5 cellular contexts compared by ENCODE assay signal in the genomic region with DNA sequence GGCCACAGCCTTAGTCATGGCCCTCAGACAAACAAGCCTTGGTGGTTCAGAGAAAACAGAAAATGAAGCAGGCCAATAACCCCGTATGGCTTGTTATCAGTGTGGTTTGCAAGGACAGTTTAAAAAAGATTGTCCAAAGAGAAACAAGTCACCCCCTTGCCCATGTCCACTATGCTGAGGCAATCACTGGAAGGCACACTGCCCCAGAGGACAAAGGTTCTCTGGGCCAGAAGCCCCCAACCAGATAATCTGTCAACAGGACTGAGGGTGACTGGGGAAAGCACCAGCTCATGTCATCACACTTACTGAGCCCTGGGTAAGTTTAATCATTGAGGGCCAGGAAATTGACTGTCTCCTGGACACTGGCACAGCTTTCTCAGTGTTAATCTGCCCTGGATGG. TPM values are rescaled to one million over a fixed set of nuclear protein-coding genes. Genes with fewer than 3 reads are reported as not detected.
DNase-seq lines count a peak whose midpoint lies in the region; ATAC-seq and TF ChIP-seq lines count a peak whose summit lies in the region.
"Not testable (repeated sequence)": the region's sequence is repeated elsewhere in the genome, so short reads cannot be mapped to it uniquely, and the experiment has no call there.

No MANE protein-coding gene starts in this region.

- BruUV-seq in IMR-90 (replicated peaks; lab: Mats Ljungman, UMichigan): not testable (repeated sequence)

- H2BK20ac ChIP-seq in IMR-90 (ENCODE audit: low read depth, low read length): not testable (repeated sequence)

- H3K4me2 ChIP-seq in IMR-90 (ENCODE audit: low read depth, low read length): not testable (repeated sequence)

- TF ChIP-seq POLR2A in IMR-90 (IDR thresholded peaks at IDR 0.05; ENCODE audit: low read depth, low read length): not testable (repeated sequence)

- peak overlapping the region; percentile 4; the same call in 1 of the 2 replicates for H4K5ac ChIP-seq in IMR-90 (ENCODE audit: low read depth, low read length)

- ATAC-seq in IMR-90 (ENCODE audit: low read depth); lower lobe of right lung: not testable (repeated sequence)
- peak; percentile 47 for ATAC-seq in left lobe of liver

- not testable (repeated sequence) for H4K91ac ChIP-seq in IMR-90 (ENCODE audit: insufficient read depth, low read depth, low read length)

- H2BK120ac ChIP-seq in IMR-90 (ENCODE audit: low read depth, low read length): not testable (repeated sequence)

- not testable (repeated sequence) for H3K36me3 ChIP-seq in IMR-90 (ENCODE audit: control insufficient read depth, insufficient read depth, low read length); ascending aorta; liver (ENCODE audit: control insufficient read depth in 4 of 4, insufficient read depth in 3 of 4, low read depth in 1 of 4, low read length in 3 of 4); lower lobe of right lung

- H3K27me3 ChIP-seq in IMR-90 (ENCODE audit: control insufficient read depth, insufficient read depth, low read length); ascending aorta; liver (ENCODE audit: control insufficient read depth in 4 of 4, insufficient read depth in 4 of 4, low read length in 3 of 4); lower lobe of right lung (ENCODE audit: low read depth): not testable (repeated sequence)

- H3K18ac ChIP-seq in IMR-90 (ENCODE audit: low read depth, low read length): peak overlapping the region; percentile 64; the same call in 1 of the 2 replicates

- H3K9me3 ChIP-seq in IMR-90 (ENCODE audit: control insufficient read depth, insufficient read depth, low read length); ascending aorta; liver (ENCODE audit: control insufficient read depth in 4 of 4, low read length in 3 of 4); lower lobe of right lung: not testable (repeated sequence)

- H2AK9ac ChIP-seq in IMR-90 (replicated peaks; ENCODE audit: low read depth, low read length, poor library complexity): not testable (repeated sequence)

- not testable (repeated sequence) for DNase-seq in IMR-90; ascending aorta (ENCODE audit: low spot score in 2 of 2); left lobe of liver (ENCODE audit: low spot score); lower lobe of right lung

- H2BK15ac ChIP-seq in IMR-90 (ENCODE audit: low read depth, low read length): not testable (repeated sequence)

- H3K9me1 ChIP-seq in IMR-90 (ENCODE audit: insufficient read depth, low read length): not testable (repeated sequence)

- no CpG with 5 or more reads among the region's 1 CpG for WGBS in IMR-90 (ENCODE audit: extremely low coverage in 2 of 2, insufficient read length in 1 of 2), 2 experiments
- 47% methylated on average over 1 of the region's 1 CpG for WGBS in liver

- intact Hi-C loops in IMR-90 (cut with micrococcal nuclease); ascending aorta (cut with DNase I); lower lobe of right lung (cut with DNase I): not testable (repeated sequence)

- not testable (repeated sequence) for TF ChIP-seq RAD21 in IMR-90 (IDR thresholded peaks at IDR 0.05; ENCODE audit: low read length)
- peak in 1 of 2 donors; percentile 17 for TF ChIP-seq RAD21 in liver (IDR thresholded peaks at IDR 0.05)

- H2BK5ac ChIP-seq in IMR-90 (ENCODE audit: low read depth, low read length, poor library complexity, severe bottlenecking): not testable (repeated sequence)

- not testable (repeated sequence) for H2AK5ac ChIP-seq in IMR-90 (ENCODE audit: low read depth, low read length)

- dilution Hi-C loops in IMR-90 (cut with HindIII; ENCODE audit: low sequenced_read_pairs, unreplicated experiment): not testable (repeated sequence)

- in situ Hi-C loops in IMR-90 (cut with MboI; ENCODE audit: low sequenced_read_pairs): not testable (repeated sequence)

- not testable (repeated sequence) for H3K23ac ChIP-seq in IMR-90 (ENCODE audit: low read depth, low read length)

- not testable (repeated sequence) for H3K4me1 ChIP-seq in IMR-90 (ENCODE audit: control insufficient read depth, insufficient read depth, low read length); ascending aorta; liver (ENCODE audit: control insufficient read depth in 4 of 4, insufficient read depth in 4 of 4, low read length in 3 of 4); lower lobe of right lung

- peaks cover 6 to 35% of the 10 kb centered on the region in 2 experiments for H3K79me1 ChIP-seq in IMR-90 (ENCODE audit: low read depth in 1 of 2, low read length in 2 of 2)

- not testable (repeated sequence) for H2AFZ ChIP-seq in IMR-90 (replicated peaks; ENCODE audit: low read length, poor library complexity)

- not testable (repeated sequence) for TF ChIP-seq CTCF in IMR-90 (conservative IDR thresholded peaks at IDR 0.05; ENCODE audit: low read depth, low read length); ascending aorta (IDR thresholded peaks at IDR 0.05); liver (IDR thresholded peaks at IDR 0.05; ENCODE audit: low read depth, low read length, missing input control); lower lobe of right lung (IDR thresholded peaks at IDR 0.05)

- not testable (repeated sequence) for H4K8ac ChIP-seq in IMR-90 (ENCODE audit: low read depth in 2 of 2, low read length in 2 of 2)

- not testable (repeated sequence) for H3K14ac ChIP-seq in IMR-90 (replicated peaks; ENCODE audit: low read depth, low read length)

- not testable (repeated sequence) for H3K4me3 ChIP-seq in IMR-90 (ENCODE audit: insufficient read depth, low read depth, low read length); ascending aorta; liver (ENCODE audit: low read depth in 1 of 3, low read length in 3 of 3); lower lobe of right lung

- H4K20me1 ChIP-seq in IMR-90 (ENCODE audit: insufficient read depth, low read length): not testable (repeated sequence)

- not testable (repeated sequence) for H3K56ac ChIP-seq in IMR-90 (ENCODE audit: extremely low read depth, insufficient read depth, low read length)

- H3K27ac ChIP-seq in IMR-90 (ENCODE audit: insufficient read depth, low read length): not testable (repeated sequence)
- H3K27ac ChIP-seq in ascending aorta: peak overlapping the region; percentile 14 to 34
- peak overlapping the region; percentile 38 to 59 for H3K27ac ChIP-seq in liver (ENCODE audit: low read depth in 1 of 2, low read length in 2 of 2)
- peak overlapping the region; percentile 36 for H3K27ac ChIP-seq in lower lobe of right lung

- 0 out of 2 replicates have a peak overlapping the region, but pooled peaks have one; percentile 27 for H3K4ac ChIP-seq in IMR-90 (ENCODE audit: low read depth, low read length)

- CTCF ChIA-PET in IMR-90 (lab: Yijun Ruan, JAX): not testable (repeated sequence)

- POLR2A ChIA-PET in IMR-90 (lab: Charles Lee; ENCODE audit: unreplicated experiment): not testable (repeated sequence)

- not testable (repeated sequence) for H3K9ac ChIP-seq in IMR-90 (ENCODE audit: low read depth, low read length); liver (ENCODE audit: low read depth in 1 of 2, low read length in 2 of 2)

TF ChIP-seq in liver, 16 proteins besides CTCF, POLR2A, EP300 and RAD21:
- TF ChIP-seq FOXA2 (IDR thresholded peaks at IDR 0.05) (peak; percentile 22), YY1 (IDR thresholded peaks at IDR 0.05) (peak; percentile 18), HNF4A (conservative IDR thresholded peaks at IDR 0.05) (peak; percentile 78 to 96), JUND (IDR thresholded peaks at IDR 0.05) (peak in 1 of 2 donors; percentile 36), RXRA (IDR thresholded peaks at IDR 0.05) (peak; percentile 61 to 85), NR2F2 (IDR thresholded peaks at IDR 0.05) (peak; percentile 36), SP1 (IDR thresholded peaks at IDR 0.05) (peak; percentile 86), HNF4G (IDR thresholded peaks at IDR 0.05) (peak; percentile 74)
- TF ChIP-seq, protein P1, sequence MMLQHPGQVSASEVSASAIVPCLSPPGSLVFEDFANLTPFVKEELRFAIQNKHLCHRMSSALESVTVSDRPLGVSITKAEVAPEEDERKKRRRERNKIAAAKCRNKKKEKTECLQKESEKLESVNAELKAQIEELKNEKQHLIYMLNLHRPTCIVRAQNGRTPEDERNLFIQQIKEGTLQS (IDR thresholded peaks at IDR 0.05): peak; percentile 78

RNA-seq across cellular contexts. Expression of a gene that starts 20.4 kb away (rescaled TPM):
- total RNA-seq in IMR-90 (2012; rRNA removed) (13.9 and 22.0 TPM in 2 replicates), ascending aorta (9.9 TPM), left lobe of liver (4.7 TPM), liver (10 to 100 TPM in 1 of 2 donors, 1 to 10 TPM in 1; 5.4 to 12.4 TPM), lower lobe of right lung (49.7 TPM)
- polyA plus RNA-seq in IMR-90 (2012; rRNA removed) (4.0 and 4.1 TPM in 2 replicates), liver (1 to 10 TPM; 2.0 to 6.0 TPM)
- 2.3 and 2.7 TPM in 2 replicates for polyA plus RNA-seq in IMR-90 (2012; cell fraction: cytosol; rRNA removed)
- polyA plus RNA-seq in IMR-90 (2012; cell fraction: nucleus; rRNA removed; ENCODE audit: low replicate concordance): 2.9 and 5.0 TPM in 2 replicates
